1 cellular context compared by ENCODE assay signal in genomic region chr1:154159554-154159953, GRCh38.
TF ChIP-seq lines count a peak whose summit lies in the region.

No MANE protein-coding gene starts in this region.

TF ChIP-seq in K562, 482 proteins besides CTCF, POLR2A, EP300 and RAD21:
- TF ChIP-seq ZBTB40 (IDR thresholded peaks at IDR 0.05) (peak; percentile 50; the same call in 1 of the 2 replicates), ZBTB40 (CRISPR knock-in tag; IDR thresholded peaks at IDR 0.05) (no peak; the same call in 1 of the 2 replicates), ZBTB33 (CRISPR knock-in tag; IDR thresholded peaks at IDR 0.05) (no peak), TEAD4 (IDR thresholded peaks at IDR 0.05; ENCODE audit: low read length) (no peak), TEAD4 (CRISPR knock-in tag; IDR thresholded peaks at IDR 0.05; ENCODE audit: borderline replicate concordance) (no peak), XRCC3 (IDR thresholded peaks at IDR 0.05) (peak; percentile 79; the same call in 1 of the 2 replicates), ZNF197 (CRISPR knock-in tag; IDR thresholded peaks at IDR 0.05; ENCODE audit: low read depth) (no peak), USF2 (CRISPR knock-in tag; IDR thresholded peaks at IDR 0.05) (peak; percentile 76), USF1 (CRISPR knock-in tag; IDR thresholded peaks at IDR 0.05) (peak; percentile 65; the same call in 1 of the 2 replicates), CC2D1A (IDR thresholded peaks at IDR 0.05) (peak; percentile 62; the same call in 1 of the 2 replicates), CBX3 (IDR thresholded peaks at IDR 0.05; ENCODE audit: borderline replicate concordance in 1 of 2, low read length in 2 of 2) (peak in 1 of 2 experiments; percentile 98; a peak in 2 of 3 replicates), RAD51 (IDR thresholded peaks at IDR 0.05; ENCODE audit: borderline replicate concordance, low read depth) (peak; percentile 63; the same call in 1 of the 2 replicates), HDAC3 (IDR thresholded peaks at IDR 0.05; ENCODE audit: borderline replicate concordance, partially characterized antibody) (no peak), ZNF75A (CRISPR knock-in tag; IDR thresholded peaks at IDR 0.05) (no peak), HDAC1 (IDR thresholded peaks at IDR 0.05) (no peak), ZNF140 (CRISPR knock-in tag; IDR thresholded peaks at IDR 0.05) (no peak), PKNOX1 (IDR thresholded peaks at IDR 0.05) (no peak), CBX5 (IDR thresholded peaks at IDR 0.05; ENCODE audit: borderline replicate concordance, low read depth) (0 out of 2 replicates have a peak, but pooled peaks have one; percentile 26), ZZZ3 (IDR thresholded peaks at IDR 0.05) (no peak), CHAMP1 (IDR thresholded peaks at IDR 0.05) (peak; percentile 82), NKRF (IDR thresholded peaks at IDR 0.05; ENCODE audit: borderline replicate concordance) (no peak), MTF1 (CRISPR knock-in tag; IDR thresholded peaks at IDR 0.05; ENCODE audit: borderline replicate concordance) (no peak), HNRNPL (IDR thresholded peaks at IDR 0.05; ENCODE audit: low read depth, low read length) (no peak), TRIM28 (IDR thresholded peaks at IDR 0.05) (peak; percentile 94), GATAD2B (IDR thresholded peaks at IDR 0.05; ENCODE audit: borderline replicate concordance) (peak; percentile 38; the same call in 1 of the 2 replicates), TRIM24 (IDR thresholded peaks at IDR 0.05) (peak; percentile 62 to 86), RBM25 (IDR thresholded peaks at IDR 0.05; ENCODE audit: low read depth, low read length, severe bottlenecking) (peak; percentile 13)
TF ChIP-seq in K562: peak in this region for 13.
